In the genomic region with DNA sequence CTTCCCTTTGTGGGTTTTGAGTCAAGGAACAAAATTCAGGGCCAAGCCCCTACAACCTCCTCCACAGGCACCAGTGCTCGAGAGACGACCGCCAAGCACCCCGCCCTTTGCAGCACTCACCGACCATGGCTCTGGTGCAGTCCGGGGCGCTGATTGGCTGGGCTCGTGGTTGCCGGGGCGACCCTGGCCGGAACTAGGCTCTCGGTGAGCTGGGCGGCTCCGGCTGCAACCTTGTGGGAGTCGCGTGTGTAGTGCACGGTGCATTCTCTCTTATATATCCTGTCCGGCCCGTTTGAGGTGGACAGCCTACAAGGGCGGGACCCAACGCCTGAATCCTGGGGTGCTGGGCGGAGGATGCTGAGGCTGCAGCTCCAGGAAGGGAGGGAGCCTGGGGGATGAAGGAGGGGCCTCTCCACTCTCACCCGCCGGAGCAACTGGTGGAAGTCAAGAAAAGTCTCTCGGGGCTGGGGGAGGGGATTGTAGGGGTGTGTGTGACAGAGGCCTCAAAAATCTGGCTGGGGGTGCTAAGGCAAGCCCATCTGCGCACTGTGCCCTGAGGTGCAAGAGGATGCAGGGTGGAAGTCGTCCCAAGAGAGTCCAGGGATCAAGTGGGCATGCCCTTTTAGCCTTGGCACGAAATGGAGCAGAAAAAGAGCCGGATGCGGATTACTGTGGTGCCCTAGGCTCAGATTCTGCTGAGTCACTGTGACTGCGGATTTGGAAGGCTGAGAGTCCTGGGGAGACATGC, we compare ENCODE assay signal across 8 cellular contexts. TPM values are rescaled to one million over a fixed set of nuclear protein-coding genes. Genes with fewer than 3 reads are reported as not detected.
DNase-seq lines count a peak whose midpoint lies in the region; ATAC-seq, FAIRE-seq and TF ChIP-seq lines count a peak whose summit lies in the region.

A gene (minus strand): TSS at position 248 of the 748 bp plus-strand sequence. CDS start 121 bp downstream, at position 127.

- intact Hi-C loops in left ventricle myocardium superior (cut with micrococcal nuclease), result no loop called here
- intact Hi-C loops in psoas muscle (cut with DNase I), result no loop called here

- peaks cover 20% of the 10 kb centered on the region for H3K4me1 Mint-ChIP-seq in T-helper 17 cell

- H3K4me1 ChIP-seq in psoas muscle, result peaks cover 18% of the 10 kb centered on the region

- H3K27ac ChIP-seq in psoas muscle, result peak within 1 kb of the TSS; percentile 80

- H3K27ac Mint-ChIP-seq in T-helper 17 cell, result peak within 1 kb of the TSS; percentile 92

- TF ChIP-seq CTCF in GM12864 (IDR thresholded peaks at IDR 0.05; ENCODE audit: low read depth, low read length, missing control alignments), result no peak
- TF ChIP-seq CTCF in psoas muscle (IDR thresholded peaks at IDR 0.05), result no peak

- ATAC-seq in HG02623 (IDR thresholded peaks at IDR 0.05; ENCODE audit: unreplicated experiment), result peak; percentile 98
- ATAC-seq in T-helper 17 cell, result peak; percentile 99
- peak; percentile 98 for ATAC-seq in left ventricle myocardium superior
- ATAC-seq in psoas muscle, result peak; percentile 94 to 96 (median 95)

- WGBS in psoas muscle, 3 donors, result 1 to 2% (median 1%) methylated on average over 31 of the region's 31 CpGs

- H3K27me3 ChIP-seq in psoas muscle (ENCODE audit: insufficient read depth in 3 of 3, low read length in 2 of 3), result no peaks in the 10 kb centered on the region

- no peak for FAIRE-seq in urothelium cell line (lab: Jason Lieb, UNC)

- H3K36me3 ChIP-seq in psoas muscle (ENCODE audit: insufficient read depth in 1 of 2, low read depth in 1 of 2), result peaks cover 0 to 17% of the 10 kb centered on the region in 2 donors

- H3K27me3 Mint-ChIP-seq in T-helper 17 cell, result no peaks in the 10 kb centered on the region

- no peaks in the 10 kb centered on the region for H3K36me3 Mint-ChIP-seq in T-helper 17 cell (ENCODE audit: low read depth)

- H3K4me3 Mint-ChIP-seq in T-helper 17 cell, result peak within 1 kb of the TSS; percentile 95

- DNase-seq in GM12864 (ENCODE audit: low read depth), result peak; percentile 83
- DNase-seq in NCI-H128 (lab: John Stamatoyannopoulos, UW; ENCODE audit: unreplicated experiment), result peak; percentile 79
- peak; percentile 64 to 68 (median 65) for DNase-seq in T-helper 17 cell
- DNase-seq in amygdala (lab: John Stamatoyannopoulos, UW), result peak in 55 of 56 donors; percentile 42 to 93 (median 81)
- DNase-seq in left ventricle myocardium superior, result peak; percentile 96
- DNase-seq in psoas muscle, result peak; percentile 94 to 95
- peak; percentile 96 for DNase-seq in urothelium cell line (ENCODE audit: low spot score)

- H3K9me3 ChIP-seq in T-helper 17 cell (ENCODE audit: control insufficient read depth, low read length, poor library complexity, severe bottlenecking) (no peaks in the 10 kb centered on the region), psoas muscle (no peaks in the 10 kb centered on the region)

- H3K4me3 ChIP-seq in GM12864 (ENCODE audit: low read depth, low read length) (peak within 1 kb of the TSS; percentile 71), psoas muscle (peak within 1 kb of the TSS; percentile 78)

RNA-seq across cellular contexts. Expression of the gene that starts here (rescaled TPM):
- total RNA-seq in T-helper 17 cell (1 to 10 TPM; 1.7 to 2.5 TPM), left ventricle myocardium superior (36.2 TPM), psoas muscle (100 to 1,000 TPM in 1 of 4 donors, 10 to 100 TPM in 3; 29.2 to 186 (median 53.9) TPM)
- 10 to 100 TPM; 12.1 to 47.1 (median 17.1) TPM for polyA plus RNA-seq in psoas muscle

Comparison
In these comparisons a context has a peak if more than half of its experiments do, and no peak if none do; other contexts are left out.
1. Peak in every context shown above with its lines: DNase-seq, ATAC-seq, H3K4me3 ChIP-seq and H3K27ac ChIP-seq.
2. RNA of the gene that starts here (total RNA-seq): 29.2 to 186 TPM in psoas muscle and 36.2 TPM in left ventricle myocardium superior (single experiment); 1.7 to 2.5 TPM in T-helper 17 cell; every median in the first group is over 4 times any median in the second.